In the genomic region with DNA sequence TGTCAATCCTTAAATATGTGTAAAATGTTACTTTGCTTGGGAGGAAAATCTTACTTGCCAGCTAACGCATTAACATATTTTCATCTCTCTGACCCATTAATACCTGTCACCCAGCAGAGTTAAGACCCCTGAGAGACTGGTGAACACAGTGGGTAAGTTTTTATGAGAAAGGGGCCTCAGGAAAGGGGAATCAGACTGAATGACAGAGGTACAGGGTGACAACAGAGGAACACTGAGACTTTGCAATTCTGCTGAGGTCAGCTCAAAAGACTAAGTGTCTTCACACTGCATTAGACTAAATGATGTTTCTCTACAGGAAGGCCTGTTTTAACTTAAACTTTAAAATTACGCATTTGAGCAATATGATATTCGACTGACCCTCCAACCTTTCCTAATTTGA, we compare ENCODE assay signal across 1 cellular context.
TF ChIP-seq lines count a peak whose summit lies in the region.

No MANE protein-coding gene starts in this region.

TF ChIP-seq in HEK293, 187 proteins besides CTCF, POLR2A, EP300 and RAD21 (continued from another document):
- TF ChIP-seq ZNF18 (tag by site-specific recombination; IDR thresholded peaks at IDR 0.05) (peak; percentile 39; the same call in 1 of the 2 replicates), ZNF768 (tag by site-specific recombination; IDR thresholded peaks at IDR 0.05) (no peak), HIC1 (tag by site-specific recombination; IDR thresholded peaks at IDR 0.05) (no peak), YY1 (tag by site-specific recombination; IDR thresholded peaks at IDR 0.05) (no peak), ZNF544 (tag by site-specific recombination; IDR thresholded peaks at IDR 0.05) (no peak)
TF ChIP-seq in HEK293: peak in this region for 3.
